21 cellular contexts compared by ENCODE assay signal in genomic region chr2:163665051-163665450, GRCh38.
"Had no signal": no experiment of that assay in that cellular context is flagged by ENCODE, and none has a peak within 500 bp of the region (broad histone marks: within the 10 kb centered on the region; RNA-seq: fewer than 3 reads in every experiment).

No MANE protein-coding gene starts in this region.

- H3K4me1 Mint-ChIP-seq: activated CD4-positive, alpha-beta T cell treated with anti-CD3 and anti-CD28 coated beads, Interleukin-2, amount 10 ng/mL, durations not matched to agents 7 days and 5 days; activated naive CD4-positive, alpha-beta T cell treated with anti-CD3 and anti-CD28 coated beads, Interleukin-2, amount 10 ng/mL, durations not matched to agents 7 days and 5 days; activated naive CD8-positive, alpha-beta T cell treated with anti-CD3 and anti-CD28 coated beads, Interleukin-2, amount 50 U/mL, for 24 hours had no signal

- H3K36me3 Mint-ChIP-seq: activated naive CD4-positive, alpha-beta T cell treated with anti-CD3 and anti-CD28 coated beads, Interleukin-2, amount 10 ng/mL, durations not matched to agents 7 days and 5 days; naive thymus-derived CD4-positive, alpha-beta T cell had no signal

- H3K4me3 Mint-ChIP-seq: activated CD4-positive, alpha-beta T cell treated with anti-CD3 and anti-CD28 coated beads, Interleukin-2, amount 10 ng/mL, durations not matched to agents 7 days and 5 days; activated CD8-positive, alpha-beta T cell treated with anti-CD3 and anti-CD28 coated beads, Interleukin-2, amount 10 ng/mL, durations not matched to agents 7 days and 5 days; activated naive CD4-positive, alpha-beta T cell treated with anti-CD3 and anti-CD28 coated beads, Interleukin-2, amount 10 ng/mL, durations not matched to agents 7 days and 5 days; activated naive CD8-positive, alpha-beta T cell treated with anti-CD3 and anti-CD28 coated beads, Interleukin-2, amount 50 U/mL, for 24 hours; activated T-cell treated with anti-CD3 and anti-CD28 coated beads, Interleukin-2, amount 50 U/mL, for 4 hours; dendritic cell treated with granulocyte-macrophage colony-stimulating factor and Interleukin-4, amounts not matched to agents 40 ng/mL and 50 ng/mL, for 4 days; naive thymus-derived CD4-positive, alpha-beta T cell had no signal

- H3K4me3 ChIP-seq: esophagus squamous epithelium, tibial artery had no signal

- FAIRE-seq: bronchial epithelial cell, endothelial cell of umbilical vein had no signal

- H3K9me3 ChIP-seq: esophagus squamous epithelium, tibial artery had no signal

- H3K9me3 Mint-ChIP-seq: activated CD4-positive, alpha-beta T cell treated with anti-CD3 and anti-CD28 coated beads, Interleukin-2, amount 10 ng/mL, durations not matched to agents 7 days and 5 days had no signal

- H3K27me3 Mint-ChIP-seq: activated CD4-positive, alpha-beta T cell treated with anti-CD3 and anti-CD28 coated beads, Interleukin-2, amount 10 ng/mL, durations not matched to agents 7 days and 5 days; activated naive CD4-positive, alpha-beta T cell treated with anti-CD3 and anti-CD28 coated beads, Interleukin-2, amount 10 ng/mL, durations not matched to agents 7 days and 5 days; activated naive CD8-positive, alpha-beta T cell treated with anti-CD3 and anti-CD28 coated beads, Interleukin-2, amount 50 U/mL, for 24 hours; dendritic cell treated with granulocyte-macrophage colony-stimulating factor and Interleukin-4, amounts not matched to agents 40 ng/mL and 50 ng/mL, for 4 days; naive thymus-derived CD4-positive, alpha-beta T cell had no signal

- ATAC-seq: activated CD4-positive, CD25-positive, alpha-beta regulatory T cell treated with anti-CD3 and anti-CD28 coated beads, Interleukin-2, amount 50 U/mL, for 24 hours; activated CD8-positive, alpha-beta T cell treated with anti-CD3 and anti-CD28 coated beads, Interleukin-2, amount 10 ng/mL, durations not matched to agents 7 days and 5 days; activated naive CD8-positive, alpha-beta T cell treated with anti-CD3 and anti-CD28 coated beads, Interleukin-2, amount 50 U/mL, for 24 hours; activated T-cell treated with anti-CD3 and anti-CD28 coated beads, Interleukin-2, amount 50 U/mL, for 4 hours; naive thymus-derived CD4-positive, alpha-beta T cell; stimulated activated naive CD8-positive, alpha-beta T cell treated with anti-CD3 and anti-CD28 coated beads, Interleukin-15, Interleukin-2, amounts not matched to agents 100 U/mL and 50 U/mL, for 24 hours had no signal

- DNase-seq: activated CD4-positive, alpha-beta T cell treated with anti-CD3 and anti-CD28 coated beads, Interleukin-2, amount 10 ng/mL, durations not matched to agents 7 days and 5 days; activated CD8-positive, alpha-beta memory T cell treated with anti-CD3 and anti-CD28 coated beads, Interleukin-2, amount 50 U/mL, for 4 hours; activated CD8-positive, alpha-beta T cell treated with anti-CD3 and anti-CD28 coated beads, Interleukin-2, amount 10 ng/mL, durations not matched to agents 7 days and 5 days; activated naive CD4-positive, alpha-beta T cell treated with anti-CD3 and anti-CD28 coated beads, Interleukin-2, amount 10 ng/mL, durations not matched to agents 7 days and 5 days; activated naive CD8-positive, alpha-beta T cell treated with anti-CD3 and anti-CD28 coated beads, Interleukin-2, amount 50 U/mL, for 24 hours; activated T-cell treated with anti-CD3 and anti-CD28 coated beads, Interleukin-2, amount 50 U/mL, for 4 hours; aorta; effector CD8-positive, alpha-beta T cell; esophagus squamous epithelium; mesendoderm; naive thymus-derived CD4-positive, alpha-beta T cell; stimulated activated CD4-positive, alpha-beta T cell treated with anti-CD3 and anti-CD28 coated beads, Interleukin-2, amount 100 ng/mL, for 24 hours; stimulated activated naive CD8-positive, alpha-beta T cell treated with anti-CD3 and anti-CD28 coated beads, Interleukin-15, Interleukin-2, amounts not matched to agents 100 U/mL and 50 U/mL, for 24 hours; substantia nigra; T-helper 1 cell; T1000; tibial artery had no signal

- H3K27ac Mint-ChIP-seq: activated CD4-positive, alpha-beta T cell treated with anti-CD3 and anti-CD28 coated beads, Interleukin-2, amount 10 ng/mL, durations not matched to agents 7 days and 5 days; activated CD8-positive, alpha-beta T cell treated with anti-CD3 and anti-CD28 coated beads, Interleukin-2, amount 10 ng/mL, durations not matched to agents 7 days and 5 days; activated naive CD4-positive, alpha-beta T cell treated with anti-CD3 and anti-CD28 coated beads, Interleukin-2, amount 10 ng/mL, durations not matched to agents 7 days and 5 days; activated naive CD8-positive, alpha-beta T cell treated with anti-CD3 and anti-CD28 coated beads, Interleukin-2, amount 50 U/mL, for 24 hours; dendritic cell treated with granulocyte-macrophage colony-stimulating factor and Interleukin-4, amounts not matched to agents 40 ng/mL and 50 ng/mL, for 4 days; naive thymus-derived CD4-positive, alpha-beta T cell had no signal

- H3K36me3 ChIP-seq: esophagus squamous epithelium, tibial artery had no signal

- H3K27ac ChIP-seq: esophagus squamous epithelium, tibial artery had no signal

- H3K27me3 ChIP-seq: esophagus squamous epithelium, tibial artery had no signal
